In genomic region chr3:154316974-154317767, GRCh38 we compare ENCODE assay signal across 1 cellular context.
TF ChIP-seq lines count a peak whose summit lies in the region.

No MANE protein-coding gene starts in this region.

TF ChIP-seq in GM23338, 12 proteins besides CTCF, POLR2A, EP300 and RAD21 (continued from another document):
- TF ChIP-seq, protein P1, sequence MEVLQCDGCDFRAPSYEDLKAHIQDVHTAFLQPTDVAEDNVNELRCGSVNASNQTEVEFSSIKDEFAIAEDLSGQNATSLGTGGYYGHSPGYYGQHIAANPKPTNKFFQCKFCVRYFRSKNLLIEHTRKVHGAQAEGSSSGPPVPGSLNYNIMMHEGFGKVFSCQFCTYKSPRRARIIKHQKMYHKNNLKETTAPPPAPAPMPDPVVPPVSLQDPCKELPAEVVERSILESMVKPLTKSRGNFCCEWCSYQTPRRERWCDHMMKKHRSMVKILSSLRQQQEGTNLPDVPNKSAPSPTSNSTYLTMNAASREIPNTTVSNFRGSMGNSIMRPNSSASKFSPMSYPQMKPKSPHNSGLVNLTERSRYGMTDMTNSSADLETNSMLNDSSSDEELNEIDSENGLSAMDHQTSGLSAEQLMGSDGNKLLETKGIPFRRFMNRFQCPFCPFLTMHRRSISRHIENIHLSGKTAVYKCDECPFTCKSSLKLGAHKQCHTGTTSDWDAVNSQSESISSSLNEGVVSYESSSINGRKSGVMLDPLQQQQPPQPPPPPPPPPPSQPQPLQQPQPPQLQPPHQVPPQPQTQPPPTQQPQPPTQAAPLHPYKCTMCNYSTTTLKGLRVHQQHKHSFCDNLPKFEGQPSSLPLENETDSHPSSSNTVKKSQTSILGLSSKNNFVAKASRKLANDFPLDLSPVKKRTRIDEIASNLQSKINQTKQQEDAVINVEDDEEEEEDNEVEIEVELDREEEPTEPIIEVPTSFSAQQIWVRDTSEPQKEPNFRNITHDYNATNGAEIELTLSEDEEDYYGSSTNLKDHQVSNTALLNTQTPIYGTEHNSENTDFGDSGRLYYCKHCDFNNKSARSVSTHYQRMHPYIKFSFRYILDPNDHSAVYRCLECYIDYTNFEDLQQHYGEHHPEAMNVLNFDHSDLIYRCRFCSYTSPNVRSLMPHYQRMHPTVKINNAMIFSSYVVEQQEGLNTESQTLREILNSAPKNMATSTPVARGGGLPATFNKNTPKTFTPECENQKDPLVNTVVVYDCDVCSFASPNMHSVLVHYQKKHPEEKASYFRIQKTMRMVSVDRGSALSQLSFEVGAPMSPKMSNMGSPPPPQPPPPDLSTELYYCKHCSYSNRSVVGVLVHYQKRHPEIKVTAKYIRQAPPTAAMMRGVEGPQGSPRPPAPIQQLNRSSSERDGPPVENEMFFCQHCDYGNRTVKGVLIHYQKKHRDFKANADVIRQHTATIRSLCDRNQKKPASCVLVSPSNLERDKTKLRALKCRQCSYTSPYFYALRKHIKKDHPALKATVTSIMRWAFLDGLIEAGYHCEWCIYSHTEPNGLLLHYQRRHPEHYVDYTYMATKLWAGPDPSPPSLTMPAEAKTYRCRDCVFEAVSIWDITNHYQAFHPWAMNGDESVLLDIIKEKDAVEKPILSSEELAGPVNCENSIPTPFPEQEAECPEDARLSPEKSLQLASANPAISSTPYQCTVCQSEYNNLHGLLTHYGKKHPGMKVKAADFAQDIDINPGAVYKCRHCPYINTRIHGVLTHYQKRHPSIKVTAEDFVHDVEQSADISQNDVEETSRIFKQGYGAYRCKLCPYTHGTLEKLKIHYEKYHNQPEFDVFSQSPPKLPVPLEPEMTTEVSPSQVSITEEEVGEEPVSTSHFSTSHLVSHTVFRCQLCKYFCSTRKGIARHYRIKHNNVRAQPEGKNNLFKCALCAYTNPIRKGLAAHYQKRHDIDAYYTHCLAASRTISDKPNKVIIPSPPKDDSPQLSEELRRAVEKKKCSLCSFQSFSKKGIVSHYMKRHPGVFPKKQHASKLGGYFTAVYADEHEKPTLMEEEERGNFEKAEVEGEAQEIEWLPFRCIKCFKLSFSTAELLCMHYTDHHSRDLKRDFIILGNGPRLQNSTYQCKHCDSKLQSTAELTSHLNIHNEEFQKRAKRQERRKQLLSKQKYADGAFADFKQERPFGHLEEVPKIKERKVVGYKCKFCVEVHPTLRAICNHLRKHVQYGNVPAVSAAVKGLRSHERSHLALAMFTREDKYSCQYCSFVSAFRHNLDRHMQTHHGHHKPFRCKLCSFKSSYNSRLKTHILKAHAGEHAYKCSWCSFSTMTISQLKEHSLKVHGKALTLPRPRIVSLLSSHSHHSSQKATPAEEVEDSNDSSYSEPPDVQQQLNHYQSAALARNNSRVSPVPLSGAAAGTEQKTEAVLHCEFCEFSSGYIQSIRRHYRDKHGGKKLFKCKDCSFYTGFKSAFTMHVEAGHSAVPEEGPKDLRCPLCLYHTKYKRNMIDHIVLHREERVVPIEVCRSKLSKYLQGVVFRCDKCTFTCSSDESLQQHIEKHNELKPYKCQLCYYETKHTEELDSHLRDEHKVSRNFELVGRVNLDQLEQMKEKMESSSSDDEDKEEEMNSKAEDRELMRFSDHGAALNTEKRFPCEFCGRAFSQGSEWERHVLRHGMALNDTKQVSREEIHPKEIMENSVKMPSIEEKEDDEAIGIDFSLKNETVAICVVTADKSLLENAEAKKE (CRISPR knock-in tag; IDR thresholded peaks at IDR 0.05): no peak
- TF ChIP-seq EZH2 (IDR thresholded peaks at IDR 0.05; ENCODE audit: low read depth, unreplicated experiment) (no peak), NANOG (IDR thresholded peaks at IDR 0.05; ENCODE audit: borderline replicate concordance) (no peak), POLR2AphosphoS5 (IDR thresholded peaks at IDR 0.05; ENCODE audit: low read depth) (no peak), CREB1 (CRISPR knock-in tag; IDR thresholded peaks at IDR 0.05; ENCODE audit: low read depth) (no peak), ETS1 (IDR thresholded peaks at IDR 0.05) (no peak), JUNB (IDR thresholded peaks at IDR 0.05; ENCODE audit: unreplicated experiment) (no peak)
TF ChIP-seq in GM23338: peak in this region for 0.
